ENCODE assay signal across 22 cellular contexts in genomic region chr4:52585379-52585778, GRCh38.
"Had no signal": no experiment of that assay in that cellular context is flagged by ENCODE, and none has a peak within 500 bp of the region (broad histone marks: within the 10 kb centered on the region; RNA-seq: fewer than 3 reads in every experiment).

No MANE protein-coding gene starts in this region.

- ATAC-seq: activated CD4-positive, alpha-beta T cell treated with anti-CD3 and anti-CD28 coated beads for 36 hours; activated T-cell treated with anti-CD3 and anti-CD28 coated beads, Interleukin-2, amount 50 U/mL, for 4 hours; naive thymus-derived CD8-positive, alpha-beta T cell; stimulated activated naive B cell treated with anti-CD40 and anti-IgM and Interleukin-4, amounts not matched to agents 10 μg/mL and 1 μg/mL and 100 μg/mL, for 72 hours had no signal

- H3K4me3 Mint-ChIP-seq: activated B cell treated with CpG ODN at 0.5 μM for 24 hours; activated CD4-positive, alpha-beta T cell treated with anti-CD3 and anti-CD28 coated beads for 36 hours; activated naive CD8-positive, alpha-beta T cell; activated T-cell treated with anti-CD3 and anti-CD28 coated beads, Interleukin-2, amount 50 U/mL, for 4 hours; mesothelial cell of epicardium; naive thymus-derived CD8-positive, alpha-beta T cell; neural progenitor cell; stimulated activated naive B cell treated with anti-CD40 and anti-IgM and Interleukin-4, amounts not matched to agents 10 μg/mL and 1 μg/mL and 100 μg/mL, for 72 hours; type B pancreatic cell had no signal

- H3K4me1 Mint-ChIP-seq: activated B cell treated with CpG ODN at 0.5 μM for 24 hours; neural progenitor cell; stimulated activated naive B cell treated with anti-CD40 and anti-IgM and Interleukin-4, amounts not matched to agents 10 μg/mL and 1 μg/mL and 100 μg/mL, for 72 hours had no signal

- DNase-seq: activated B cell treated with CpG ODN at 0.5 μM for 24 hours; activated CD4-positive, alpha-beta T cell treated with anti-CD3 and anti-CD28 coated beads for 36 hours; activated CD4-positive, alpha-beta T cell treated with anti-CD3 and anti-CD28 coated beads, Interleukin-2, amount 50 U/mL, for 4 hours; activated CD8-positive, alpha-beta memory T cell treated with anti-CD3 and anti-CD28 coated beads, Interleukin-2, amount 50 U/mL, for 48 hours; activated naive CD4-positive, alpha-beta T cell; activated T-cell treated with anti-CD3 and anti-CD28 coated beads, Interleukin-2, amount 50 U/mL, for 4 hours; amniotic stem cell; naive thymus-derived CD8-positive, alpha-beta T cell; posterior cingulate gyrus; sigmoid colon; stimulated activated CD4-positive, alpha-beta T cell treated with anti-CD3 and anti-CD28 coated beads, Interleukin-15, amount 100 ng/mL, for 24 hours; stimulated activated naive B cell treated with anti-CD40 and anti-IgM and Interleukin-4, amounts not matched to agents 10 μg/mL and 1 μg/mL and 100 μg/mL, for 72 hours; T-helper 1 cell had no signal

- H3K27ac Mint-ChIP-seq: activated B cell treated with CpG ODN at 0.5 μM for 24 hours; activated CD4-positive, alpha-beta T cell treated with anti-CD3 and anti-CD28 coated beads for 36 hours; activated naive CD8-positive, alpha-beta T cell; activated T-helper 2 cell treated with anti-CD3 and anti-CD28 coated beads, Interferon-gamma antibody, Interleukin-2, Interleukin-4, amounts not matched to agents 10 μg/mL and 5 μg/mL and 100 μg/mL, durations not matched to agents 14 hours and 24 hours and 36 hours; mesothelial cell of epicardium; neural progenitor cell; stimulated activated naive B cell treated with anti-CD40 and anti-IgM and Interleukin-4, amounts not matched to agents 10 μg/mL and 1 μg/mL and 100 μg/mL, for 72 hours; type B pancreatic cell had no signal

- H3K27me3 ChIP-seq: neural progenitor cell, sigmoid colon had no signal

- H3K36me3 ChIP-seq: neural progenitor cell, sigmoid colon, thoracic aorta had no signal

- H3K4me3 ChIP-seq: lung, neural progenitor cell, sigmoid colon, smooth muscle cell, thoracic aorta had no signal

- H3K27me3 Mint-ChIP-seq: activated CD4-positive, alpha-beta T cell treated with anti-CD3 and anti-CD28 coated beads for 36 hours; type B pancreatic cell had no signal

- H3K27ac ChIP-seq: epithelial cell of prostate, neural progenitor cell, sigmoid colon had no signal

- H3K9me3 ChIP-seq: sigmoid colon, thoracic aorta had no signal

- H3K9me3 Mint-ChIP-seq: activated B cell treated with CpG ODN at 0.5 μM for 24 hours; activated T-cell treated with anti-CD3 and anti-CD28 coated beads, Interleukin-2, amount 50 U/mL, for 4 hours; activated T-helper 2 cell treated with anti-CD3 and anti-CD28 coated beads, Interferon-gamma antibody, Interleukin-2, Interleukin-4, amounts not matched to agents 10 μg/mL and 5 μg/mL and 100 μg/mL, durations not matched to agents 14 hours and 24 hours and 36 hours; mesothelial cell of epicardium; naive thymus-derived CD8-positive, alpha-beta T cell; neural progenitor cell; stimulated activated naive B cell treated with anti-CD40 and anti-IgM and Interleukin-4, amounts not matched to agents 10 μg/mL and 1 μg/mL and 100 μg/mL, for 72 hours; type B pancreatic cell had no signal

- H3K4me1 ChIP-seq: sigmoid colon had no signal

- H3K36me3 Mint-ChIP-seq: activated naive CD8-positive, alpha-beta T cell; mesothelial cell of epicardium; neural progenitor cell; stimulated activated naive B cell treated with anti-CD40 and anti-IgM and Interleukin-4, amounts not matched to agents 10 μg/mL and 1 μg/mL and 100 μg/mL, for 72 hours; type B pancreatic cell had no signal
